15 cellular contexts compared by ENCODE assay signal in genomic region chr1:159892944-159893343, GRCh38.
A peak's percentile ranks its signal among the peaks of the same experiment; 100 is the strongest.
DNase-seq lines count a peak whose midpoint lies in the region; ATAC-seq and TF ChIP-seq lines count a peak whose summit lies in the region.
"Had no signal": no experiment of that assay in that cellular context is flagged by ENCODE, and none has a peak within 500 bp of the region (broad histone marks: within the 10 kb centered on the region; RNA-seq: fewer than 3 reads in every experiment).

No MANE protein-coding gene starts in this region.

- no peak overlapping the region for H3K4me3 ChIP-seq in RWPE2 (ENCODE audit: severe bottlenecking)
- H3K4me3 ChIP-seq: GM23248 had no signal

- no peak for ATAC-seq in RWPE2 (ENCODE audit: low read depth)
- ATAC-seq in HG03457 (IDR thresholded peaks at IDR 0.05; ENCODE audit: unreplicated experiment), result no peak
- no peak for ATAC-seq in GM21367 (IDR thresholded peaks at IDR 0.05; ENCODE audit: unreplicated experiment)

- DNase-seq in DMS53 (lab: John Stamatoyannopoulos, UW), result peak; percentile 44
- DNase-seq in DMS53 treated with DMSO at 0.1 percent for 48 hours (lab: John Stamatoyannopoulos, UW; ENCODE audit: unreplicated experiment), result no peak
- no peak for DNase-seq in RWPE2 (ENCODE audit: low spot score)
- peak; percentile 60 for DNase-seq in islet precursor cell
- no peak for DNase-seq in medulla oblongata (ENCODE audit: extremely low spot score)
- DNase-seq: activated CD8-positive, alpha-beta memory T cell treated with anti-CD3 and anti-CD28 coated beads for 24 hours; cerebellar nuclear complex; DMS79; GM23248; NCI-H1436; NK-92 treated with Interleukin-12 subunit alpha and Interleukin-12 subunit beta, amount 100 ng/mL, for 24 hours; stimulated activated CD4-positive, alpha-beta T cell treated with anti-CD3 and anti-CD28 coated beads, Interleukin-2, amount 100 ng/mL, for 24 hours had no signal

- H3K4me1 ChIP-seq in RWPE2 (ENCODE audit: insufficient read depth, poor library complexity, severe bottlenecking), result peaks cover 19% of the 10 kb centered on the region

- no peak overlapping the region for H3K27ac ChIP-seq in RWPE2 (ENCODE audit: poor library complexity, severe bottlenecking)
- H3K27ac ChIP-seq: GM23248 had no signal

- no peaks in the 10 kb centered on the region for H3K27me3 ChIP-seq in RWPE2 (ENCODE audit: insufficient read depth, poor library complexity, severe bottlenecking)

- H3K9me3 ChIP-seq in RWPE2 (ENCODE audit: severe bottlenecking), result no peaks in the 10 kb centered on the region

- peak; percentile 30 for TF ChIP-seq CTCF in GM12873 (IDR thresholded peaks at IDR 0.05; ENCODE audit: insufficient read depth, low read depth, low read length, missing control alignments)
- TF ChIP-seq CTCF in RWPE2 (IDR thresholded peaks at IDR 0.05; ENCODE audit: poor library complexity, severe bottlenecking), result peak; percentile 55

- H3K36me3 ChIP-seq in RWPE2 (ENCODE audit: low read depth), result no peaks in the 10 kb centered on the region

Comparison
In these comparisons a context has a peak if more than half of its experiments do, and no peak if none do; other contexts are left out.
1. DNase-seq: peak in DMS53 (single experiment) and islet precursor cell (single experiment); none in DMS53 treated with DMSO at 0.1 percent for 48 hours (single experiment), RWPE2 (single experiment) and medulla oblongata (single experiment).